In the genomic region with DNA sequence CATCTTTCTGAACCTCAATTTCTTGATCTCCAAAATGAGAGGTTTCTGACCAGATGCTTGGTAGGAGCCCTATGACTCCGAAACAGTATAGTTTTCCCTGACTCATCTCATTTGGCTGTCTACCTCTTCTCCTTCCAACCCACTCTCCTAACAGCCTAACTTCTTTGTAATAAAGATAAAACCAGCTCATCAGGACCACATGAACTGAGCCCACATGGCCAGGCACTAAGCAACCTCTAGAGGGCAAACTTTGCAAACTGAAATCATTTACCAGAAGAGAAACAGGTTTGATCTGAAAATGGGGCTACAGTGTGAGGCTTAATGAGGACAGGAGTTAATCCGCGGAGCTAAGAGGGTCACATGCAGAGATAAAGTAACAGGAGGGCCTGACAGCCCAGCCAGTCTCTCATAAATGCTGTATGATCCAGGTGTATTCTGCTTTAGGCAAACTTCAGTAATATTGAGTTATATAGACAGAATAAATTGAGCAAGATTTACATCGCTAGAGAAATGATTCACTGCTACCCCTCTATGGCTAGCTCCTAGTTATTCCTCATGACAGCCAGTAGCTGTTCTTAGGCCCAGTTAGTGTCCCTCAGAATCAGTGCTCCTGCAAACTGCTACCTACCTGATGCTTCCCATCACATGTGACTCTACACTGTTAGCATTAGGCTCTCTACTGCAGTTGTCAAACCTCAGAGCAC, we compare ENCODE assay signal across 8 cellular contexts.
DNase-seq lines count a peak whose midpoint lies in the region; ATAC-seq and TF ChIP-seq lines count a peak whose summit lies in the region.

No MANE protein-coding gene starts in this region.

- no peaks in the 10 kb centered on the region for H3K4me1 Mint-ChIP-seq in natural killer cell

- H3K4me3 Mint-ChIP-seq in natural killer cell = no peak overlapping the region

- peak; percentile 65 for ATAC-seq in GM19468 (IDR thresholded peaks at IDR 0.05; ENCODE audit: extremely low read depth, unreplicated experiment)
- ATAC-seq in natural killer cell = peak; percentile 68 to 82 (median 76)

- peaks cover 0 to 3% of the 10 kb centered on the region in 2 donors for H3K27me3 Mint-ChIP-seq in natural killer cell (ENCODE audit: low read depth in 2 of 2)

- intact Hi-C loops in natural killer cell (cut with micrococcal nuclease) = loop anchor here (1.0 kb wide), 2 partner anchors 294 to 552 kb away; no protein-coding TSS in a partner anchor
- intact Hi-C loops in thyroid gland (cut with DNase I) = loop anchor here (10.0 kb wide), 1 partner anchor 291 kb away; no protein-coding TSS in a partner anchor

- WGBS in thyroid gland, 2 donors = 33 to 46% methylated on average over 4 of the region's 4 CpGs

- H3K27me3 ChIP-seq in thyroid gland = no peaks in the 10 kb centered on the region

- no peak overlapping the region for H3K4me3 ChIP-seq in thyroid gland (replicated peaks in 1 of 3)

- H3K9me3 Mint-ChIP-seq in natural killer cell = no peaks in the 10 kb centered on the region

- no peak overlapping the region for H3K27ac Mint-ChIP-seq in natural killer cell

- H3K4me1 ChIP-seq in thyroid gland = peaks cover 21 to 44% of the 10 kb centered on the region in 2 donors

- H3K36me3 ChIP-seq in thyroid gland = no peaks in the 10 kb centered on the region

- DNase-seq in DMS114 treated with DMSO at 0.1 percent for 48 hours (lab: John Stamatoyannopoulos, UW; ENCODE audit: unreplicated experiment) (peak; percentile 19), HK-2 (ENCODE audit: unreplicated experiment) (peak; percentile 40), NCI-H748 (lab: John Stamatoyannopoulos, UW; ENCODE audit: unreplicated experiment) (peak; percentile 81), activated T-cell treated with anti-CD3 and anti-CD28 coated beads for 24 hours (ENCODE audit: low read depth) (peak; percentile 23), fibroblast of gingiva (ENCODE audit: low read depth) (peak; percentile 73), natural killer cell (peak; percentile 20), thyroid gland (peak; percentile 53 to 60)

- TF ChIP-seq CTCF in natural killer cell (IDR thresholded peaks at IDR 0.05) (peak; percentile 69), thyroid gland (IDR thresholded peaks at IDR 0.05) (peak; percentile 53 to 80 (median 70))

- H3K27ac ChIP-seq in thyroid gland = peak overlapping the region in 1 of 3 donors; percentile 0

- H3K9me3 ChIP-seq in thyroid gland = no peaks in the 10 kb centered on the region

- no peaks in the 10 kb centered on the region for H3K36me3 Mint-ChIP-seq in natural killer cell

- no peak for TF ChIP-seq POLR2A in thyroid gland (IDR thresholded peaks at IDR 0.05)

Comparison
In these comparisons a context has a peak if more than half of its experiments do, and no peak if none do; other contexts are left out.
1. DNase-seq: peak in every context shown above with its lines; median percentile 81 in NCI-H748; 73 in fibroblast of gingiva; 56 in thyroid gland; 40 in HK-2; 23 in activated T-cell treated with anti-CD3 and anti-CD28 coated beads for 24 hours; 20 in natural killer cell; 19 in DMS114 treated with DMSO at 0.1 percent for 48 hours.